ENCODE assay signal across 1 cellular context in the genomic region with DNA sequence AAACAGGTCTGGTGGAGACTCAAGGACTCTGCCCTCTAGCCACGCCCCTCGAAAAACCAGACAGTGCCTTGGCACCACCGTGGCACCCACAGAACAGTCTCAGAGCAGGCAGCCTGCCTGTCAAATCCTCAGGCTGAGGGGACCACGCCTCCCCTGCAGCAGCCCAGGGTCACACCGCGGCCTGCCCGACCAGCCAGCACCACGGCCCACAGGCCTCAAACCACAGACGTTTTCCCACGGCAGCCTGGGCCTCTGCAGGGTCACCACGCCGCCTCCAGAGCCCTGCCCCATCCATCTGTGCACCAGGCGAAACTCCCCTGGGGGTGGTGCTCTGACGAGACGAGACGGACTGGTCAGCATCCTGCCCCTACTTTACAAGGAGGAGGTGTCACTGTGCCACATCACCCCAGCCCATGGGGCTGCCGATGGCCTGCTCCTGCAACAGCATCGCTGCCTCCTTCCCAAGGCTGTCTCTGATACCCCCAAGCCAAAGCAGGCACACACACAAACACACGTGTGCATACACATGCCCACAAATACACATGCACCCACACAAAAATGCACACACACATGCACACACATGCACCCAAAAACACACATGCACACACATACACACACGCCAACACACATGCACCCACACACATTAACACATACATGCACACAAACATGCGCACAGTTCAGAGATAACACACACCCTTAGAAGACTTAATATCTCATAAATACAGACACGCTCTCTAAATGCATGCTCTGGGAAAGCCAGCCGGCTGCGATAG.
TF ChIP-seq lines count a peak whose summit lies in the region.

No MANE protein-coding gene starts in this region.

TF ChIP-seq in GM12878, 131 proteins besides CTCF, POLR2A, EP300 and RAD21:
- TF ChIP-seq, protein P1, sequence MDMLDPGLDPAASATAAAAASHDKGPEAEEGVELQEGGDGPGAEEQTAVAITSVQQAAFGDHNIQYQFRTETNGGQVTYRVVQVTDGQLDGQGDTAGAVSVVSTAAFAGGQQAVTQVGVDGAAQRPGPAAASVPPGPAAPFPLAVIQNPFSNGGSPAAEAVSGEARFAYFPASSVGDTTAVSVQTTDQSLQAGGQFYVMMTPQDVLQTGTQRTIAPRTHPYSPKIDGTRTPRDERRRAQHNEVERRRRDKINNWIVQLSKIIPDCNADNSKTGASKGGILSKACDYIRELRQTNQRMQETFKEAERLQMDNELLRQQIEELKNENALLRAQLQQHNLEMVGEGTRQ (IDR thresholded peaks at IDR 0.05; ENCODE audit: borderline replicate concordance, low read depth, low read length), result no peak
- TF ChIP-seq ATF7 (IDR thresholded peaks at IDR 0.05; ENCODE audit: low read depth) (no peak), YBX1 (IDR thresholded peaks at IDR 0.05) (no peak), NFYA (IDR thresholded peaks at IDR 0.05; ENCODE audit: borderline replicate concordance, low read depth, low read length) (no peak), MTA2 (IDR thresholded peaks at IDR 0.05; ENCODE audit: low read depth) (no peak), STAT1 (conservative IDR thresholded peaks at IDR 0.05) (no peak)
- TF ChIP-seq, protein P2, sequence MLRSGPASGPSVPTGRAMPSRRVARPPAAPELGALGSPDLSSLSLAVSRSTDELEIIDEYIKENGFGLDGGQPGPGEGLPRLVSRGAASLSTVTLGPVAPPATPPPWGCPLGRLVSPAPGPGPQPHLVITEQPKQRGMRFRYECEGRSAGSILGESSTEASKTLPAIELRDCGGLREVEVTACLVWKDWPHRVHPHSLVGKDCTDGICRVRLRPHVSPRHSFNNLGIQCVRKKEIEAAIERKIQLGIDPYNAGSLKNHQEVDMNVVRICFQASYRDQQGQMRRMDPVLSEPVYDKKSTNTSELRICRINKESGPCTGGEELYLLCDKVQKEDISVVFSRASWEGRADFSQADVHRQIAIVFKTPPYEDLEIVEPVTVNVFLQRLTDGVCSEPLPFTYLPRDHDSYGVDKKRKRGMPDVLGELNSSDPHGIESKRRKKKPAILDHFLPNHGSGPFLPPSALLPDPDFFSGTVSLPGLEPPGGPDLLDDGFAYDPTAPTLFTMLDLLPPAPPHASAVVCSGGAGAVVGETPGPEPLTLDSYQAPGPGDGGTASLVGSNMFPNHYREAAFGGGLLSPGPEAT (IDR thresholded peaks at IDR 0.05; ENCODE audit: low read depth), result no peak
- TF ChIP-seq, protein P3, sequence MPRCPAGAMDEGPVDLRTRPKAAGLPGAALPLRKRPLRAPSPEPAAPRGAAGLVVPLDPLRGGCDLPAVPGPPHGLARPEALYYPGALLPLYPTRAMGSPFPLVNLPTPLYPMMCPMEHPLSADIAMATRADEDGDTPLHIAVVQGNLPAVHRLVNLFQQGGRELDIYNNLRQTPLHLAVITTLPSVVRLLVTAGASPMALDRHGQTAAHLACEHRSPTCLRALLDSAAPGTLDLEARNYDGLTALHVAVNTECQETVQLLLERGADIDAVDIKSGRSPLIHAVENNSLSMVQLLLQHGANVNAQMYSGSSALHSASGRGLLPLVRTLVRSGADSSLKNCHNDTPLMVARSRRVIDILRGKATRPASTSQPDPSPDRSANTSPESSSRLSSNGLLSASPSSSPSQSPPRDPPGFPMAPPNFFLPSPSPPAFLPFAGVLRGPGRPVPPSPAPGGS (IDR thresholded peaks at IDR 0.05; ENCODE audit: borderline replicate concordance, insufficient read depth, low read depth, low read length, poor library complexity, severe bottlenecking), result peak; percentile 29
TF ChIP-seq in GM12878: peak in this region for 1.
